In the genomic region with DNA sequence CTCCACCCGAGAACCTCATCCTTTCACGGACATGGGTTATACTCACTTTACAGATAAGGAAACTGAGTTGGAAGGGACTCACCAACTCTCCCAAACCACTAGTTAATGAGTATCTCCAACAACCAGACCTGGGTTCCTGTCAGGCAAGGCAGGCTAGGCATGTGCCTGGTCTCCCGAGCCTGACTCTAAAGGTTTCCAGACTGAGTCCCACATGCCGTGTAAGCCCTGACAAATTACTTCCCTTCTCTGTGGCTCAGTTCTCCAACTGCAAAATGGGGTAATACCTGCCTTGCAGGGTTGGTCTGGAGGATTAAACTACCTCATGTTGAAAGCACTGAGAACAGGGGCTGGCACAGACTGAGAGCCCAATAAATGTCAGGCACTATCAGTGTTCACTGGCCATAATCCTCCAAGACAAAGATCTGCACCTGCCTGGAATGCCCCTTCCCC, we compare ENCODE assay signal across 1 cellular context.
TF ChIP-seq lines count a peak whose summit lies in the region.

No MANE protein-coding gene starts in this region.

TF ChIP-seq in K562, 482 proteins besides CTCF, POLR2A, EP300 and RAD21 (continued from another document):
- TF ChIP-seq TSC22D4 (tag; IDR thresholded peaks at IDR 0.05): no peak
- TF ChIP-seq, protein P1, sequence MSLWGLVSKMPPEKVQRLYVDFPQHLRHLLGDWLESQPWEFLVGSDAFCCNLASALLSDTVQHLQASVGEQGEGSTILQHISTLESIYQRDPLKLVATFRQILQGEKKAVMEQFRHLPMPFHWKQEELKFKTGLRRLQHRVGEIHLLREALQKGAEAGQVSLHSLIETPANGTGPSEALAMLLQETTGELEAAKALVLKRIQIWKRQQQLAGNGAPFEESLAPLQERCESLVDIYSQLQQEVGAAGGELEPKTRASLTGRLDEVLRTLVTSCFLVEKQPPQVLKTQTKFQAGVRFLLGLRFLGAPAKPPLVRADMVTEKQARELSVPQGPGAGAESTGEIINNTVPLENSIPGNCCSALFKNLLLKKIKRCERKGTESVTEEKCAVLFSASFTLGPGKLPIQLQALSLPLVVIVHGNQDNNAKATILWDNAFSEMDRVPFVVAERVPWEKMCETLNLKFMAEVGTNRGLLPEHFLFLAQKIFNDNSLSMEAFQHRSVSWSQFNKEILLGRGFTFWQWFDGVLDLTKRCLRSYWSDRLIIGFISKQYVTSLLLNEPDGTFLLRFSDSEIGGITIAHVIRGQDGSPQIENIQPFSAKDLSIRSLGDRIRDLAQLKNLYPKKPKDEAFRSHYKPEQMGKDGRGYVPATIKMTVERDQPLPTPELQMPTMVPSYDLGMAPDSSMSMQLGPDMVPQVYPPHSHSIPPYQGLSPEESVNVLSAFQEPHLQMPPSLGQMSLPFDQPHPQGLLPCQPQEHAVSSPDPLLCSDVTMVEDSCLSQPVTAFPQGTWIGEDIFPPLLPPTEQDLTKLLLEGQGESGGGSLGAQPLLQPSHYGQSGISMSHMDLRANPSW (CRISPR knock-in tag; IDR thresholded peaks at IDR 0.05): no peak
